In genomic region chr10:74612195-74612594, GRCh38 we compare ENCODE assay signal across 2 cellular contexts.
TF ChIP-seq lines count a peak whose summit lies in the region.

No MANE protein-coding gene starts in this region.

TF ChIP-seq in GM23338, 12 proteins besides CTCF, POLR2A, EP300 and RAD21:
- no peak for TF ChIP-seq CREB1 (CRISPR knock-in tag; IDR thresholded peaks at IDR 0.05; ENCODE audit: low read depth)
- no peak for TF ChIP-seq EZH2 (IDR thresholded peaks at IDR 0.05; ENCODE audit: low read depth, unreplicated experiment)
- no peak for TF ChIP-seq ZNF114 (CRISPR knock-in tag; IDR thresholded peaks at IDR 0.05)
- TF ChIP-seq POLR2AphosphoS5 (IDR thresholded peaks at IDR 0.05; ENCODE audit: low read depth): no peak
- no peak for TF ChIP-seq REST (IDR thresholded peaks at IDR 0.05; ENCODE audit: unreplicated experiment)
- no peak for TF ChIP-seq ETS1 (IDR thresholded peaks at IDR 0.05)
- no peak for TF ChIP-seq JUNB (IDR thresholded peaks at IDR 0.05; ENCODE audit: unreplicated experiment)
- no peak for TF ChIP-seq ZNF331 (CRISPR knock-in tag; IDR thresholded peaks at IDR 0.05; ENCODE audit: low read depth)
- TF ChIP-seq NANOG (IDR thresholded peaks at IDR 0.05; ENCODE audit: borderline replicate concordance): no peak
- TF ChIP-seq ZNF462 (CRISPR knock-in tag; IDR thresholded peaks at IDR 0.05): no peak
- no peak for TF ChIP-seq EZH2phosphoT487 (IDR thresholded peaks at IDR 0.05; ENCODE audit: unreplicated experiment)
- no peak for TF ChIP-seq STAT1 (IDR thresholded peaks at IDR 0.05; ENCODE audit: unreplicated experiment)

TF ChIP-seq in endothelial cell of umbilical vein, 7 proteins besides CTCF, POLR2A, EP300 and RAD21:
- TF ChIP-seq GATA2 (IDR thresholded peaks at IDR 0.05; ENCODE audit: insufficient read depth, insufficient read length, low read depth, low read length): no peak
- TF ChIP-seq MAX (IDR thresholded peaks at IDR 0.05; ENCODE audit: insufficient read depth, insufficient read length): no peak
- peak; percentile 51 for TF ChIP-seq FOS (IDR thresholded peaks at IDR 0.05; ENCODE audit: borderline replicate concordance, insufficient read depth, low read length)
